Comparison of ENCODE assay signal across 1 cellular context in the genomic region with DNA sequence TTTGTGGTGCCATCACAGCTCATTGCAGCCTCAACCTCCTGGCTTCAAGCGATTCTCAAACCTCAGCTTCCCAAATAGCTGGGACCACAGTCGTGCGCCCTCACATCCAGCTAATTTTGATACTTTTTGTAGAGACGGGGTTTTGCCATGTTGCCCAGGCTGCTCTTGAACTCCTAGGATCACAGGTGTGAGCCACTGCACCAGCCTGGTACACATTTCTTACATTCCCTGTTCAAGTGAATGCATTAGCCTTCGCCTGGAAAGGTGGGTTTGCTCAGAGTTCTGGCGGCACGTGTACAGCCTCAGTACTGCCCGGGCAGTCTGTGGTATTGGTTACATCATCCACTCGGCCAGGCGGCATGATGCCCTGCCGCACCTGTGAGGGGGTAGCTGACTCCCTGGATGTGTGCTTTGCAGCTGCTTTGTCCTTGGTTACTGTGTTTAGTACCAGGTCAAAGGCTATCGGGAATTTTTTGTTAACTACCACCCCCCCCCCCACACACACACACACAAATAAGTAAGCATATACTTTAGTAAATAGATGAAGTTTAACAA.
TF ChIP-seq lines count a peak whose summit lies in the region.

No MANE protein-coding gene starts in this region.

TF ChIP-seq in endothelial cell of umbilical vein, 7 proteins besides CTCF, POLR2A, EP300 and RAD21:
- TF ChIP-seq GATA2 (IDR thresholded peaks at IDR 0.05; ENCODE audit: insufficient read depth, insufficient read length, low read depth, low read length): no peak
- TF ChIP-seq MAX (IDR thresholded peaks at IDR 0.05; ENCODE audit: insufficient read depth, insufficient read length): no peak
- no peak for TF ChIP-seq POLR2AphosphoS5 (IDR thresholded peaks at IDR 0.05; ENCODE audit: insufficient read depth, low read depth, low read length)
- TF ChIP-seq EZH2 (IDR thresholded peaks at IDR 0.05; ENCODE audit: borderline replicate concordance, low read depth, low read length, severe bottlenecking): no peak
- TF ChIP-seq JUN (IDR thresholded peaks at IDR 0.05; ENCODE audit: borderline replicate concordance, insufficient read depth, insufficient read length, low read depth): no peak
- no peak for TF ChIP-seq MYC (IDR thresholded peaks at IDR 0.05; ENCODE audit: low read depth, low read length)
- no peak for TF ChIP-seq FOS (IDR thresholded peaks at IDR 0.05; ENCODE audit: borderline replicate concordance, insufficient read depth, low read length)
TF ChIP-seq in endothelial cell of umbilical vein: peak in this region for 0.
